ENCODE assay signal across 8 cellular contexts in the genomic region with DNA sequence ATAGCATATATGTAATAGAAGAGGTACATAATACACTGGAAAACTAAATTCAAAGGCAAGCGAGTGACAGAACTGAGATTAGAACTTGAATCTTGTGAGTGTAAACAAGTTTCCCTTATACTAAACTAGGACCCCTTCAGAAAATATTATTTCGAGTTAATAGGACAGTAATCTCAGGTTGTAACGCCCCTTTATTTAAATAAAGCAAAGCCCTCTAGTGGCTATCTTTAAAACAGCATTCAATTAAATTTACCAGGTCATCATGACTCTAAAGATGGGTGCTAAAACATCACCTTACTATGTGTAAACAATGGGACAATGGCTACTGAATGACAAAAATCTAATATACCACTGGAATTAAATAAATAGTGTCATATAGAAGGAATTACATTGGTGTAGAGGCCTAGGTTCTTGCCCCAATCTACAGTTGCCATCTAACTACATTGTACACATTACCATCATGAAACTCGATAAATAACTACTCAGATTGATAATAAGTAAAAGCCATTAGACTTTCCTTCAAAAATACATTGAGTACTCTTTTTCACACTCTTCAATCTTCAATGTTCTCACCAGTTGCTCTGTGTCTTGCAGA.
A peak's percentile ranks its signal among the peaks of the same experiment; 100 is the strongest.
DNase-seq lines count a peak whose midpoint lies in the region.

No MANE protein-coding gene starts in this region.

- DNase-seq in NCI-H146 (lab: John Stamatoyannopoulos, UW), result peak; percentile 8
- no peak for DNase-seq in NCI-H146 treated with DMSO at 0.1 percent for 48 hours (lab: John Stamatoyannopoulos, UW; ENCODE audit: unreplicated experiment)
- peak; percentile 34 for DNase-seq in LHCN-M2 (ENCODE audit: low read depth)
- peak; percentile 5 for DNase-seq in cerebellar cortex (ENCODE audit: low spot score)
- peak; percentile 23 for DNase-seq in renal cortical epithelial cell (ENCODE audit: low read depth)
- DNase-seq in cerebellar nuclear complex (lab: John Stamatoyannopoulos, UW), result no peak
- DNase-seq in OCI-M2 (lab: John Stamatoyannopoulos, UW; ENCODE audit: unreplicated experiment), result no peak
- no peak for DNase-seq in NCI-H226

Comparison
In these comparisons a context has a peak if more than half of its experiments do, and no peak if none do; other contexts are left out.
1. DNase-seq: peak in NCI-H146 (single experiment), LHCN-M2 (single experiment), cerebellar cortex (single experiment) and renal cortical epithelial cell (single experiment); none in NCI-H146 treated with DMSO at 0.1 percent for 48 hours (single experiment), cerebellar nuclear complex (0 of 2), OCI-M2 (single experiment) and NCI-H226 (single experiment).